Comparison of ENCODE assay signal across 1 cellular context in the genomic region with DNA sequence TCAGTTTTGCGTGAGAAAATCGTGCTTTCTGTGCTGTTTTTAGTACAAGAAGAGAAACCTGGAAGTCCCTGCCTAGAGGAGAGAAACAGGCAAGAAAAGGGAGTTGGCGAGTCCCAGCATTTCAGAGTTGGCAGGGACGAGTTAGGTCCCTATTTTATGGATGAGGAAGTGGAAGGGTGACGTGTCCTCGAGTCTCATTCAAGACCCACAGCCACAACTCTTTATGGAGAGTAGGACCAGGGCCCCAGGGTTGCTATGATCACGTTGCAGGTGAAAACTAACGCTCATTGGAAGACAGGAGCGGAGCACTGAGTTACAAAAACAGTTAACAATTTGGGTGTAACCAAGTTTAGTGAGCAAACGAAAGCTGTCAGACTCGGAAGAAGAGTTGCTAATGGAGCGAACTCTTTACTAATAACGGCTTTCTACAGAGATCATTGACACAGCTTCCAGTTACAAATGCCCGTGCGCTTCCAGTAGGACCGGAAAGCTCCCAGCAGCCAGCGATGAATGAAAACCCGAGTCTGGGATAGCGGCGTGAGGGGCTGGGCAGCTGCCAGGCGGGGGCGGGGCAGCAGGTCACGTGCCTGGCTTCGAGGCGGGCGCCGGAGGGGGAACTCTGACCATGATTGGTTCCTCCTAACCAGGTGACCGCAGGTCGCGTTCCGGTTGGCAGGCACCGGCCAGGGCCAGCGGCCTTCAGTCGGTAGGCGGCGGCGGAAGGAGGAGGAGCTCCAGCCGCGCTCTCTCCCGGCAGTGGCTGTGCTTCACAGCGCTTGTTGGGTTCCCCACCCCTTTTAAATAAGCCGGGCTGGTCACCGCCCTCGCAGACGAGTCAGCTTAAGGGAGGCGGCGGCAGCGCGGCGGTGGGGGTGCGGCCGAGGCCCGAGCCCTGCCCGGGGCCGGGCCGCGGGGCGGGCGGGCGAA.
TF ChIP-seq lines count a peak whose summit lies in the region.

A gene (plus strand): TSS at position 827 of the 927 bp plus-strand sequence. CDS start 257 bp downstream, outside the sequence.

TF ChIP-seq in HepG2, 621 proteins besides CTCF, POLR2A, EP300 and RAD21 (continued from another document):
- TF ChIP-seq, protein P1, sequence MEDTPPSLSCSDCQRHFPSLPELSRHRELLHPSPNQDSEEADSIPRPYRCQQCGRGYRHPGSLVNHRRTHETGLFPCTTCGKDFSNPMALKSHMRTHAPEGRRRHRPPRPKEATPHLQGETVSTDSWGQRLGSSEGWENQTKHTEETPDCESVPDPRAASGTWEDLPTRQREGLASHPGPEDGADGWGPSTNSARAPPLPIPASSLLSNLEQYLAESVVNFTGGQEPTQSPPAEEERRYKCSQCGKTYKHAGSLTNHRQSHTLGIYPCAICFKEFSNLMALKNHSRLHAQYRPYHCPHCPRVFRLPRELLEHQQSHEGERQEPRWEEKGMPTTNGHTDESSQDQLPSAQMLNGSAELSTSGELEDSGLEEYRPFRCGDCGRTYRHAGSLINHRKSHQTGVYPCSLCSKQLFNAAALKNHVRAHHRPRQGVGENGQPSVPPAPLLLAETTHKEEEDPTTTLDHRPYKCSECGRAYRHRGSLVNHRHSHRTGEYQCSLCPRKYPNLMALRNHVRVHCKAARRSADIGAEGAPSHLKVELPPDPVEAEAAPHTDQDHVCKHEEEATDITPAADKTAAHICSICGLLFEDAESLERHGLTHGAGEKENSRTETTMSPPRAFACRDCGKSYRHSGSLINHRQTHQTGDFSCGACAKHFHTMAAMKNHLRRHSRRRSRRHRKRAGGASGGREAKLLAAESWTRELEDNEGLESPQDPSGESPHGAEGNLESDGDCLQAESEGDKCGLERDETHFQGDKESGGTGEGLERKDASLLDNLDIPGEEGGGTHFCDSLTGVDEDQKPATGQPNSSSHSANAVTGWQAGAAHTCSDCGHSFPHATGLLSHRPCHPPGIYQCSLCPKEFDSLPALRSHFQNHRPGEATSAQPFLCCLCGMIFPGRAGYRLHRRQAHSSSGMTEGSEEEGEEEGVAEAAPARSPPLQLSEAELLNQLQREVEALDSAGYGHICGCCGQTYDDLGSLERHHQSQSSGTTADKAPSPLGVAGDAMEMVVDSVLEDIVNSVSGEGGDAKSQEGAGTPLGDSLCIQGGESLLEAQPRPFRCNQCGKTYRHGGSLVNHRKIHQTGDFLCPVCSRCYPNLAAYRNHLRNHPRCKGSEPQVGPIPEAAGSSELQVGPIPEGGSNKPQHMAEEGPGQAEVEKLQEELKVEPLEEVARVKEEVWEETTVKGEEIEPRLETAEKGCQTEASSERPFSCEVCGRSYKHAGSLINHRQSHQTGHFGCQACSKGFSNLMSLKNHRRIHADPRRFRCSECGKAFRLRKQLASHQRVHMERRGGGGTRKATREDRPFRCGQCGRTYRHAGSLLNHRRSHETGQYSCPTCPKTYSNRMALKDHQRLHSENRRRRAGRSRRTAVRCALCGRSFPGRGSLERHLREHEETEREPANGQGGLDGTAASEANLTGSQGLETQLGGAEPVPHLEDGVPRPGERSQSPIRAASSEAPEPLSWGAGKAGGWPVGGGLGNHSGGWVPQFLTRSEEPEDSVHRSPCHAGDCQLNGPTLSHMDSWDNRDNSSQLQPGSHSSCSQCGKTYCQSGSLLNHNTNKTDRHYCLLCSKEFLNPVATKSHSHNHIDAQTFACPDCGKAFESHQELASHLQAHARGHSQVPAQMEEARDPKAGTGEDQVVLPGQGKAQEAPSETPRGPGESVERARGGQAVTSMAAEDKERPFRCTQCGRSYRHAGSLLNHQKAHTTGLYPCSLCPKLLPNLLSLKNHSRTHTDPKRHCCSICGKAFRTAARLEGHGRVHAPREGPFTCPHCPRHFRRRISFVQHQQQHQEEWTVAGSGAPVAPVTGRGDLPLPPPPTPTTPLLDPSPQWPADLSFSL (CRISPR knock-in tag; IDR thresholded peaks at IDR 0.05) = peak; percentile 10; the same call in 1 of the 2 replicates
- TF ChIP-seq CBX5 (CRISPR knock-in tag; IDR thresholded peaks at IDR 0.05; ENCODE audit: borderline replicate concordance) (peak; percentile 22; the same call in 1 of the 2 replicates), MED8 (CRISPR knock-in tag; IDR thresholded peaks at IDR 0.05; ENCODE audit: insufficient replicate concordance) (no peak), ZKSCAN8 (CRISPR knock-in tag; IDR thresholded peaks at IDR 0.05; ENCODE audit: borderline replicate concordance) (peak; percentile 52; the same call in 1 of the 2 replicates), ZNF431 (CRISPR knock-in tag; IDR thresholded peaks at IDR 0.05; ENCODE audit: borderline replicate concordance, low read depth) (peak; percentile 72; the same call in 1 of the 2 replicates), SRF (IDR thresholded peaks at IDR 0.05; ENCODE audit: low read depth, low read length) (no peak)
